In genomic region chr3:169112153-169112892, GRCh38 we compare ENCODE assay signal across 11 cellular contexts.
A peak's percentile ranks its signal among the peaks of the same experiment; 100 is the strongest.
DNase-seq lines count a peak whose midpoint lies in the region; ATAC-seq and TF ChIP-seq lines count a peak whose summit lies in the region.
"Had no signal": no experiment of that assay in that cellular context is flagged by ENCODE, and none has a peak within 500 bp of the region (broad histone marks: within the 10 kb centered on the region; RNA-seq: fewer than 3 reads in every experiment).

No MANE protein-coding gene starts in this region.

- H3K36me3 ChIP-seq in heart left ventricle (peaks cover 0 to 28% (median 0%) of the 10 kb centered on the region in 9 donors), thoracic aorta (no peaks in the 10 kb centered on the region), Peyer's patch (no peaks in the 10 kb centered on the region)
- no peaks in the 10 kb centered on the region for H3K36me3 ChIP-seq in CD8-positive, alpha-beta memory T cell (ENCODE audit: insufficient read depth, low read length)
- H3K36me3 ChIP-seq: sigmoid colon had no signal

- WGBS in heart left ventricle, 4 donors = 34 to 43% (median 39%) methylated on average over 3 of the region's 3 CpGs

- H3K36me3 Mint-ChIP-seq in activated T-helper 17 cell treated with anti-CD3 and anti-CD28 coated beads, Interleukin-2, amount 50 U/mL, for 72 hours (ENCODE audit: low read depth) = no peaks in the 10 kb centered on the region
- no peaks in the 10 kb centered on the region for H3K36me3 Mint-ChIP-seq in CD8-positive, alpha-beta memory T cell

- no peaks in the 10 kb centered on the region for H3K9me3 Mint-ChIP-seq in activated T-helper 17 cell treated with anti-CD3 and anti-CD28 coated beads, Interleukin-2, amount 50 U/mL, for 72 hours
- H3K9me3 Mint-ChIP-seq in CD8-positive, alpha-beta memory T cell = no peaks in the 10 kb centered on the region

- H3K27ac ChIP-seq in heart left ventricle (peak overlapping the region in 11 of 12 donors; percentile 7 to 58 (median 41)), thoracic aorta (peak overlapping the region; percentile 41 to 73), Peyer's patch (no peak overlapping the region)
- no peak overlapping the region for H3K27ac ChIP-seq in CD8-positive, alpha-beta memory T cell (ENCODE audit: low read depth, low read length)

- intact Hi-C loops in heart left ventricle (cut with DNase I) = loop anchor here in 1 of 10 donors (10.0 kb wide), 1 partner anchor 68 kb away; no protein-coding TSS in a partner anchor
- intact Hi-C loops in cardiac septum (cut with DNase I) = no loop called here

- CTCF ChIA-PET in CD8-positive, alpha-beta memory T cell (lab: Charles Lee) = no interaction called here

- ATAC-seq in heart left ventricle (peak in 1 of 4 donors; percentile 72), thoracic aorta (ENCODE audit: insufficient number of reproducible peaks, low FRiP score, low read depth) (no peak)
- peak; percentile 55 for ATAC-seq in activated T-helper 17 cell treated with anti-CD3 and anti-CD28 coated beads, Interleukin-2, amount 50 U/mL, for 72 hours (replicated peaks)
- ATAC-seq: left ventricle myocardium superior had no signal

- POLR2A ChIA-PET in CD8-positive, alpha-beta memory T cell (lab: Charles Lee) = no interaction called here

- H3K27me3 ChIP-seq in heart left ventricle (no peaks in the 10 kb centered on the region), thoracic aorta (replicated peaks; ENCODE audit: insufficient read depth) (no peaks in the 10 kb centered on the region), Peyer's patch (no peaks in the 10 kb centered on the region)
- H3K27me3 ChIP-seq in CD8-positive, alpha-beta memory T cell (ENCODE audit: insufficient read depth, low read length, poor library complexity, severe bottlenecking) = no peaks in the 10 kb centered on the region
- H3K27me3 ChIP-seq: sigmoid colon had no signal

- H3K4me3 Mint-ChIP-seq in activated T-helper 17 cell treated with anti-CD3 and anti-CD28 coated beads, Interleukin-2, amount 50 U/mL, for 72 hours = no peak overlapping the region
- no peak overlapping the region for H3K4me3 Mint-ChIP-seq in CD8-positive, alpha-beta memory T cell

- no peaks in the 10 kb centered on the region for H3K4me1 Mint-ChIP-seq in activated T-helper 17 cell treated with anti-CD3 and anti-CD28 coated beads, Interleukin-2, amount 50 U/mL, for 72 hours
- no peaks in the 10 kb centered on the region for H3K4me1 Mint-ChIP-seq in CD8-positive, alpha-beta memory T cell

- DNase-seq in heart left ventricle = no peak
- no peak for DNase-seq in cardiac septum (ENCODE audit: low spot score)
- peak; percentile 45 for DNase-seq in foreskin melanocyte
- DNase-seq in thoracic aorta (ENCODE audit: low spot score) = no peak
- no peak for DNase-seq in CD8-positive, alpha-beta memory T cell
- DNase-seq in Peyer's patch = no peak
- no peak for DNase-seq in NCI-H1694 (lab: John Stamatoyannopoulos, UW)
- DNase-seq: left ventricle myocardium superior, NCI-H1436 treated with DMSO at 0.1 percent for 48 hours, sigmoid colon had no signal

- H3K27me3 Mint-ChIP-seq in activated T-helper 17 cell treated with anti-CD3 and anti-CD28 coated beads, Interleukin-2, amount 50 U/mL, for 72 hours = peaks cover under 1% of the 10 kb centered on the region
- no peaks in the 10 kb centered on the region for H3K27me3 Mint-ChIP-seq in CD8-positive, alpha-beta memory T cell

- H3K9me3 ChIP-seq in heart left ventricle (no peaks in the 10 kb centered on the region), thoracic aorta (no peaks in the 10 kb centered on the region), Peyer's patch (no peaks in the 10 kb centered on the region)
- H3K9me3 ChIP-seq in CD8-positive, alpha-beta memory T cell (ENCODE audit: low read length) = no peaks in the 10 kb centered on the region
- H3K9me3 ChIP-seq: sigmoid colon had no signal

- H3K4me1 ChIP-seq in heart left ventricle (peaks cover 0 to 19% (median 9%) of the 10 kb centered on the region in 12 donors), thoracic aorta (ENCODE audit: control insufficient read depth in 1 of 2, low read depth in 2 of 2) (peaks cover 15 to 25% of the 10 kb centered on the region in 2 donors), Peyer's patch (no peaks in the 10 kb centered on the region)
- H3K4me1 ChIP-seq in CD8-positive, alpha-beta memory T cell (ENCODE audit: insufficient read depth, low read length) = no peaks in the 10 kb centered on the region
- H3K4me1 ChIP-seq: sigmoid colon had no signal

- H3K27ac Mint-ChIP-seq in activated T-helper 17 cell treated with anti-CD3 and anti-CD28 coated beads, Interleukin-2, amount 50 U/mL, for 72 hours = no peak overlapping the region
- H3K27ac Mint-ChIP-seq in CD8-positive, alpha-beta memory T cell = no peak overlapping the region

- H3K4me3 ChIP-seq in heart left ventricle = no peak overlapping the region
- peak overlapping the region; percentile 44 for H3K4me3 ChIP-seq in thoracic aorta
- H3K4me3 ChIP-seq in CD8-positive, alpha-beta memory T cell (ENCODE audit: low read length) = no peak overlapping the region
- no peak overlapping the region for H3K4me3 ChIP-seq in Peyer's patch
- H3K4me3 ChIP-seq: sigmoid colon had no signal

- TF ChIP-seq CTCF in heart left ventricle (IDR thresholded peaks at IDR 0.05) (no peak), thoracic aorta (IDR thresholded peaks at IDR 0.05) (no peak), Peyer's patch (IDR thresholded peaks at IDR 0.05) (no peak)

- TF ChIP-seq POLR2A in heart left ventricle (IDR thresholded peaks at IDR 0.05) (no peak), Peyer's patch (IDR thresholded peaks at IDR 0.05) (no peak)

Comparison
In these comparisons a context has a peak if more than half of its experiments do, and no peak if none do; other contexts are left out.
1. H3K27ac ChIP-seq: peak in heart left ventricle (11 of 12) and thoracic aorta (2 of 2); none in CD8-positive, alpha-beta memory T cell (single experiment) and Peyer's patch (0 of 4).